8 cellular contexts compared by ENCODE assay signal in the genomic region with DNA sequence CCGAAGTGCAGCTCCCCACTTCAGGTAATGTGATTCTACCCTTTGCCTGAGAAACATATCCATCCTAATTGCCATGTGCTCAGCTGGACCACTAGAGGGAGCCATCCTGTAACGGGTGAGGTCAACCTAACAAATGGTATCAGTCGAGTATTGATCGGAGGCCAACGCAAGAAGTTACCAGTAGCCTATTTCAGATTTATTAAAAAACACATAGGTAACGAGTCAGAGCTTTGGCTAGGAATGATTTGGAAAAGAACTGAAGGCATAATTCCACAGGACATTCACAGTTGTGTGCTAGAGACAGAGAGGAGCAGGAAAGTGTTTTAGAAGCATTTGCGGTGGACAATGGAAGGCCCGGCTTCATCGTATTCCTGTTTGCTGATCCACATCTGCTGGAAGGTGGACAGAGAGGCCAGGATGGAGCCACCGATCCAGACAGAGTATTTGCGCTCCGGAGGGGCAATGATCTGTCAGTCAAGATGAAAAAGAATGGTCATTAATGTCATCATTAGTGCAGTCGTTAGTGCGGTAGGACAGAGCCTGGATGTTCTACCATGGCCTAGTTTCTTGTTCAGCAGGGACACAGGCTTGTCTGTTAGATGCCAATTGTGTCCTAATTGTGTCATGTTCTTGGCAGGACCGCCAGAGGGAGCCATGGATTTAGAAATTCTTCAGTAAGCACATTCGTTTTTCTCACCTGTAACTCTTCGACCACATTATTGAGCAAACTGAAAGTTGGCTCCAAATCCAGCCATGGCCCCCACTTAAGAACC. TPM values are rescaled to one million over a fixed set of nuclear protein-coding genes. Genes with fewer than 3 reads are reported as not detected.
DNase-seq lines count a peak whose midpoint lies in the region; ATAC-seq and TF ChIP-seq lines count a peak whose summit lies in the region.

No MANE protein-coding gene starts in this region.

- peaks cover 10% of the 10 kb centered on the region for H3K4me1 Mint-ChIP-seq in activated T-helper 17 cell treated with anti-CD3 and anti-CD28 coated beads, Interleukin-2, amount 50 U/mL, for 72 hours
- H3K4me1 Mint-ChIP-seq in neural crest cell = peaks cover 13% of the 10 kb centered on the region

- H3K36me3 ChIP-seq in A673 (ENCODE audit: insufficient read depth, low read length, poor library complexity, severe bottlenecking) (peaks cover 26% of the 10 kb centered on the region), stomach (peaks cover 4 to 50% (median 39%) of the 10 kb centered on the region in 4 donors)

- no peaks in the 10 kb centered on the region for H3K9me3 ChIP-seq in A673 (ENCODE audit: low read depth, low read length, poor library complexity, severe bottlenecking)
- H3K9me3 ChIP-seq in stomach = no peaks in the 10 kb centered on the region

- H3K27me3 Mint-ChIP-seq in activated T-helper 17 cell treated with anti-CD3 and anti-CD28 coated beads, Interleukin-2, amount 50 U/mL, for 72 hours = no peaks in the 10 kb centered on the region
- no peaks in the 10 kb centered on the region for H3K27me3 Mint-ChIP-seq in neural crest cell (ENCODE audit: low read depth)

- H3K4me3 ChIP-seq in A673 (ENCODE audit: low read depth, low read length, poor library complexity, severe bottlenecking) (no peak overlapping the region), fibroblast of pulmonary artery (replicated peaks; ENCODE audit: low read depth, low read length) (no peak overlapping the region), stomach (peak overlapping the region in 2 of 4 donors; percentile 11 to 24)

- H3K27ac ChIP-seq in A673 (ENCODE audit: low read depth, low read length, poor library complexity, severe bottlenecking) (peak overlapping the region; percentile 60), stomach (peak overlapping the region in 4 of 5 donors; percentile 58 to 74 (median 66))

- DNase-seq in A673 (ENCODE audit: low spot score) = peak; percentile 86
- peak; percentile 75 for DNase-seq in LHCN-M2 (ENCODE audit: low read depth)
- peak; percentile 76 for DNase-seq in RPMI7951 (ENCODE audit: low read depth)
- peak; percentile 90 for DNase-seq in fibroblast of pulmonary artery (ENCODE audit: low read depth)
- DNase-seq in neural crest cell (ENCODE audit: low read depth, low spot score) = peak; percentile 51
- peak; percentile 83 for DNase-seq in stomach

- WGBS in stomach, 5 donors = 22 to 32% (median 28%) methylated on average over 17 of the region's 17 CpGs

- peak overlapping the region; percentile 12 for H3K27ac Mint-ChIP-seq in activated T-helper 17 cell treated with anti-CD3 and anti-CD28 coated beads, Interleukin-2, amount 50 U/mL, for 72 hours
- no peak overlapping the region for H3K27ac Mint-ChIP-seq in neural crest cell (ENCODE audit: unreplicated experiment)

- peak; percentile 37 for ATAC-seq in GM18520 (IDR thresholded peaks at IDR 0.05; ENCODE audit: unreplicated experiment)
- peak; percentile 81 for ATAC-seq in activated T-helper 17 cell treated with anti-CD3 and anti-CD28 coated beads, Interleukin-2, amount 50 U/mL, for 72 hours (replicated peaks)

- TF ChIP-seq EP300 in stomach (IDR thresholded peaks at IDR 0.05) = no peak

- H3K4me3 Mint-ChIP-seq in activated T-helper 17 cell treated with anti-CD3 and anti-CD28 coated beads, Interleukin-2, amount 50 U/mL, for 72 hours = peak overlapping the region; percentile 47
- no peak overlapping the region for H3K4me3 Mint-ChIP-seq in neural crest cell

- no peaks in the 10 kb centered on the region for H3K27me3 ChIP-seq in A673 (replicated peaks; ENCODE audit: insufficient read depth, low read depth, low read length, poor library complexity)
- no peaks in the 10 kb centered on the region for H3K27me3 ChIP-seq in stomach

- POLR2A ChIA-PET in A673 (lab: Charles Lee; ENCODE audit: low non-redundant PET) = no interaction called here

- BruUV-seq in A673 (replicated peaks; lab: Mats Ljungman, UMichigan) = TSS peak; percentile 17

- H3K36me3 Mint-ChIP-seq in activated T-helper 17 cell treated with anti-CD3 and anti-CD28 coated beads, Interleukin-2, amount 50 U/mL, for 72 hours (ENCODE audit: low read depth) = peaks cover 30% of the 10 kb centered on the region
- no peaks in the 10 kb centered on the region for H3K36me3 Mint-ChIP-seq in neural crest cell (ENCODE audit: low read depth)

- H3K4me1 ChIP-seq in A673 (ENCODE audit: insufficient read depth, low read length, poor library complexity, severe bottlenecking) (peaks cover 24% of the 10 kb centered on the region), stomach (peaks cover 13 to 31% (median 16%) of the 10 kb centered on the region in 4 donors)

- peak; percentile 92 for TF ChIP-seq CTCF in A673 (conservative IDR thresholded peaks at IDR 0.05; ENCODE audit: low read depth, low read length)
- peak; percentile 98 for TF ChIP-seq CTCF in fibroblast of pulmonary artery (IDR thresholded peaks at IDR 0.05; ENCODE audit: low read length, missing control alignments)
- TF ChIP-seq CTCF in neural crest cell (conservative IDR thresholded peaks at IDR 0.05) = peak; percentile 76
- peak in 5 of 7 experiments; percentile 73 to 78 (median 76) for TF ChIP-seq CTCF in stomach (IDR thresholded peaks at IDR 0.05)

- H3K9me3 Mint-ChIP-seq in activated T-helper 17 cell treated with anti-CD3 and anti-CD28 coated beads, Interleukin-2, amount 50 U/mL, for 72 hours = no peaks in the 10 kb centered on the region
- H3K9me3 Mint-ChIP-seq in neural crest cell = no peaks in the 10 kb centered on the region

- intact Hi-C loops in A673 (cut with micrococcal nuclease; ENCODE audit: unreplicated experiment) = loop anchor here (1.0 to 10.0 kb wide), 5 partner anchors 52 to 282 kb away; no protein-coding TSS in a partner anchor
- intact Hi-C loops in stomach (cut with DNase I; ENCODE audit: low total_unique reads) = loop anchor here (5.0 kb wide), 1 partner anchor 98 kb away; no protein-coding TSS in a partner anchor

- CTCF ChIA-PET in A673 (lab: Charles Lee) = interaction anchor here (0.5 to 1.4 kb wide), 8 partner anchors 15 to 370 kb away, joined by 3 to 13 read pairs (median 3); a partner anchor contains a TSS

- no peak for TF ChIP-seq POLR2A in stomach (IDR thresholded peaks at IDR 0.05)

RNA-seq across cellular contexts. Expression of a gene that starts 17.5 kb away (rescaled TPM):
- total RNA-seq in A673 (2021) (52.2 and 78.4 TPM in 2 replicates), LHCN-M2 (2014; rRNA removed) (105 and 119 TPM in 2 replicates), neural crest cell (7.0 and 7.6 TPM in 2 replicates), stomach (1,000 to 10,000 TPM in 3 of 5 donors, 100 to 1,000 TPM in 2; 662 to 3,169 (median 1,551) TPM)
- polyA plus RNA-seq in LHCN-M2 (2012) = 236 TPM
- total RNA-seq in RPMI7951 (2014; rRNA removed; shearing (Covaris generic)) = 29.9 and 50.3 TPM in 2 replicates
- 10 to 100 TPM; 14.6 to 29.6 TPM for total RNA-seq in activated T-helper 17 cell treated with anti-CD3 and anti-CD28 coated beads, Interleukin-2, amount 50 U/mL, for 72 hours
- 1,000 to 10,000 TPM in 1 of 3 donors, 100 to 1,000 TPM in 2; 233 to 1,186 (median 339) TPM for polyA plus RNA-seq in stomach

RNA-seq across cellular contexts. Expression of a gene that starts 55.0 kb away (rescaled TPM):
- total RNA-seq in A673 (2021) (61.2 and 71.8 TPM in 2 replicates), LHCN-M2 (2014; rRNA removed) (57.1 and 69.0 TPM in 2 replicates), neural crest cell (3.4 and 4.1 TPM in 2 replicates), stomach (10 to 100 TPM in 3 of 5 donors, 1 to 10 TPM in 2; 6.7 to 40.8 (median 10.7) TPM)
- 9.3 TPM for polyA plus RNA-seq in LHCN-M2 (2012)
- total RNA-seq in RPMI7951 (2014; rRNA removed; shearing (Covaris generic)) = 38.7 and 41.3 TPM in 2 replicates
- total RNA-seq in activated T-helper 17 cell treated with anti-CD3 and anti-CD28 coated beads, Interleukin-2, amount 50 U/mL, for 72 hours = 10 to 100 TPM; 27.6 to 72.5 TPM
- polyA plus RNA-seq in stomach = 1 to 10 TPM; 3.2 to 7.4 (median 5.2) TPM

RNA-seq across cellular contexts. Expression of a gene that starts 55.5 kb away (rescaled TPM):
- total RNA-seq in A673 (2021) (30.4 and 40.3 TPM in 2 replicates), LHCN-M2 (2014; rRNA removed) (55.0 and 55.7 TPM in 2 replicates), neural crest cell (2.2 and 2.3 TPM in 2 replicates), stomach (100 to 1,000 TPM in 1 of 5 donors, 10 to 100 TPM in 3, not detected in 1; 19.3 to 107 (median 46.2) TPM)
- polyA plus RNA-seq in LHCN-M2 (2012) = 13.9 TPM
- total RNA-seq in RPMI7951 (2014; rRNA removed; shearing (Covaris generic)) = 17.7 and 24.9 TPM in 2 replicates
- total RNA-seq in activated T-helper 17 cell treated with anti-CD3 and anti-CD28 coated beads, Interleukin-2, amount 50 U/mL, for 72 hours = 100 to 1,000 TPM; 105 to 121 TPM
- polyA plus RNA-seq in stomach = 1 to 10 TPM; 5.0 to 8.4 (median 5.6) TPM
